In genomic region chr5:107826311-107827000, GRCh38 we compare ENCODE assay signal across 20 cellular contexts.
"Had no signal": no experiment of that assay in that cellular context is flagged by ENCODE, and none has a peak within 500 bp of the region (broad histone marks: within the 10 kb centered on the region; RNA-seq: fewer than 3 reads in every experiment).

No MANE protein-coding gene starts in this region.

- H3K4me1 Mint-ChIP-seq: activated CD4-positive, alpha-beta T cell treated with anti-CD3 and anti-CD28 coated beads for 36 hours; stimulated activated effector memory CD8-positive, alpha-beta T cell treated with anti-CD3 and anti-CD28 coated beads, Interleukin-12 subunit alpha, Interleukin-12 subunit beta, amount 100 ng/mL, for 72 hours had no signal

- H2AFZ ChIP-seq: hepatocyte had no signal

- H3K4me3 Mint-ChIP-seq: activated CD4-positive, alpha-beta memory T cell treated with anti-CD3 and anti-CD28 coated beads for 36 hours; activated CD4-positive, alpha-beta T cell treated with anti-CD3 and anti-CD28 coated beads for 36 hours; activated naive CD8-positive, alpha-beta T cell; activated T-helper 1 cell treated with anti-CD3 and anti-CD28 coated beads, Interleukin-12 subunit alpha, Interleukin-12 subunit beta, Interleukin-2, Interleukin-4 antibody, amounts not matched to agents 30 ng/mL and 10 ng/mL and 1 ng/mL, durations not matched to agents 14 hours and 24 hours and 36 hours; effector memory CD8-positive, alpha-beta T cell; naive thymus-derived CD4-positive, alpha-beta T cell; stimulated activated effector memory CD8-positive, alpha-beta T cell treated with anti-CD3 and anti-CD28 coated beads, Interleukin-12 subunit alpha, Interleukin-12 subunit beta, amount 100 ng/mL, for 72 hours; T-helper 2 cell treated with Interferon-gamma antibody and Interleukin-4, amounts not matched to agents 5 μg/mL and 100 μg/mL, for 36 hours; type B pancreatic cell had no signal

- H3K79me2 ChIP-seq: hepatocyte had no signal

- H3K9me3 Mint-ChIP-seq: activated CD4-positive, alpha-beta memory T cell treated with anti-CD3 and anti-CD28 coated beads for 36 hours; activated T-helper 1 cell treated with anti-CD3 and anti-CD28 coated beads, Interleukin-12 subunit alpha, Interleukin-12 subunit beta, Interleukin-2, Interleukin-4 antibody, amounts not matched to agents 30 ng/mL and 10 ng/mL and 1 ng/mL, durations not matched to agents 14 hours and 24 hours and 36 hours had no signal

- H3K4me2 ChIP-seq: hepatocyte, smooth muscle cell had no signal

- H3K4me1 ChIP-seq: foreskin keratinocyte, testis had no signal

- H3K27me3 Mint-ChIP-seq: activated CD4-positive, alpha-beta T cell treated with anti-CD3 and anti-CD28 coated beads for 36 hours; activated naive CD8-positive, alpha-beta T cell had no signal

- H3K9me3 ChIP-seq: testis had no signal

- H3K36me3 Mint-ChIP-seq: activated CD4-positive, alpha-beta memory T cell treated with anti-CD3 and anti-CD28 coated beads for 36 hours; stimulated activated effector memory CD8-positive, alpha-beta T cell treated with anti-CD3 and anti-CD28 coated beads, Interleukin-12 subunit alpha, Interleukin-12 subunit beta, amount 100 ng/mL, for 72 hours; type B pancreatic cell had no signal

- H3K27ac ChIP-seq: foreskin keratinocyte, hepatocyte, testis had no signal

- ATAC-seq: activated CD4-positive, alpha-beta T cell treated with anti-CD3 and anti-CD28 coated beads for 36 hours; effector memory CD8-positive, alpha-beta T cell; foreskin keratinocyte; left cardiac atrium; naive thymus-derived CD4-positive, alpha-beta T cell; sciatic nerve; stimulated activated effector memory CD8-positive, alpha-beta T cell treated with anti-CD3 and anti-CD28 coated beads, Interleukin-12 subunit alpha, Interleukin-12 subunit beta, amount 100 ng/mL, for 72 hours had no signal

- H3K27me3 ChIP-seq: hepatocyte, testis had no signal

- H3K27ac Mint-ChIP-seq: activated CD4-positive, alpha-beta memory T cell treated with anti-CD3 and anti-CD28 coated beads for 36 hours; activated CD4-positive, alpha-beta T cell treated with anti-CD3 and anti-CD28 coated beads for 36 hours; activated naive CD8-positive, alpha-beta T cell; activated T-helper 1 cell treated with anti-CD3 and anti-CD28 coated beads, Interleukin-12 subunit alpha, Interleukin-12 subunit beta, Interleukin-2, Interleukin-4 antibody, amounts not matched to agents 30 ng/mL and 10 ng/mL and 1 ng/mL, durations not matched to agents 14 hours and 24 hours and 36 hours; effector memory CD8-positive, alpha-beta T cell; naive thymus-derived CD4-positive, alpha-beta T cell; stimulated activated effector memory CD8-positive, alpha-beta T cell treated with anti-CD3 and anti-CD28 coated beads, Interleukin-12 subunit alpha, Interleukin-12 subunit beta, amount 100 ng/mL, for 72 hours; T-helper 2 cell treated with Interferon-gamma antibody and Interleukin-4, amounts not matched to agents 5 μg/mL and 100 μg/mL, for 36 hours; type B pancreatic cell had no signal

- DNase-seq: activated CD4-positive, alpha-beta memory T cell treated with anti-CD3 and anti-CD28 coated beads for 36 hours; activated CD4-positive, alpha-beta T cell treated with anti-CD3 and anti-CD28 coated beads for 36 hours; activated T-cell treated with anti-CD3 and anti-CD28 coated beads for 4 hours; amniotic stem cell; effector memory CD8-positive, alpha-beta T cell; foreskin keratinocyte; left cardiac atrium; mesenchymal stem cell; naive thymus-derived CD4-positive, alpha-beta T cell; nucleus accumbens; stimulated activated CD4-positive, alpha-beta T cell treated with anti-CD3 and anti-CD28 coated beads, Interleukin-4, amount 100 ng/mL, for 24 hours; testis had no signal

- H3K4me3 ChIP-seq: hepatocyte, smooth muscle cell, testis had no signal
